In the genomic region with DNA sequence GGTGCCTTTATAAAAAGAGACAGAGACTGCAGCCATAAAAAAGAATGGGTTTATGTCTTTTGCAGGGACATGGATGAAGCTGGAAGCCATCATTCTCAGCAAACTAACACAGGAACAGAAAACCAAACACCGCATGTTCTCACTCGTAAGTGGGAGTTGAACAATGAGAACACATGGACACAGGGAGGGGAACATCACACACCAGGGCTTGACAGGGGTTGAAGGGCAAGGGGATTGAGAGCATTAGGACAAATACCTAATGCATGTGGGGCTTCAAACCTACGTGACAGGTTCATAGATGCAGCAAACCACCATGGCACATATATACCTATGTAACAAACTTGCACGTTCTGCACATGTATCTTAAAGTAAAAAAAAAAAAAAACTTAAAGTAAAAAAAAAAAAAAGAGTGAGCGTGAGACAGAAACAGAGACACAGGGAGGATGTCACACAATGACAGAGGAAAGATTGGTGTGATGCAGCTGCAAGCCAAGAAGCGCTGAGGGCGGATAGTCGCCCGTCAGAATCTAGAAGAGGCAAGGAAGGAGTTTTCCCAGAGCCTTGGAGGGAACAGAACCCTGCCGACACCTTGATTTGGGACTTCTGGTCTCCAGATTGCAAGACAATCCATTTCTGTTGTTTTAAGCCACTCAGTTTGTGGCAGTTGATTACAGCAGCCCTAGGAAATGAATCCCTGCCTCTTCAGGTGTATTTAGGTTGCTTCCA, we compare ENCODE assay signal across 24 cellular contexts. TPM values are rescaled to one million over a fixed set of nuclear protein-coding genes. Genes with fewer than 3 reads are reported as not detected.
A peak's percentile ranks its signal among the peaks of the same experiment; 100 is the strongest.
DNase-seq lines count a peak whose midpoint lies in the region; ATAC-seq, FAIRE-seq and TF ChIP-seq lines count a peak whose summit lies in the region.
"Had no signal": no experiment of that assay in that cellular context is flagged by ENCODE, and none has a peak within 500 bp of the region (broad histone marks: within the 10 kb centered on the region; RNA-seq: fewer than 3 reads in every experiment).

No MANE protein-coding gene starts in this region.

- peaks cover 66% of the 10 kb centered on the region for H3K4me1 Mint-ChIP-seq in activated CD4-positive, alpha-beta T cell treated with anti-CD3 and anti-CD28 coated beads for 36 hours
- H3K4me1 Mint-ChIP-seq in CD4-positive, alpha-beta T cell (ENCODE audit: low read depth) = peaks cover 51% of the 10 kb centered on the region
- H3K4me1 Mint-ChIP-seq in activated CD8-positive, alpha-beta T cell treated with anti-CD3 and anti-CD28 coated beads, Interleukin-2, amount 10 ng/mL, durations not matched to agents 7 days and 5 days (ENCODE audit: low read depth) = peaks cover 66% of the 10 kb centered on the region

- peak overlapping the region; percentile 30 for H3K4me3 Mint-ChIP-seq in activated CD4-positive, alpha-beta T cell treated with anti-CD3 and anti-CD28 coated beads for 36 hours
- H3K4me3 Mint-ChIP-seq in CD4-positive, alpha-beta T cell = peak overlapping the region; percentile 48
- no peak overlapping the region for H3K4me3 Mint-ChIP-seq in activated CD8-positive, alpha-beta T cell treated with anti-CD3 and anti-CD28 coated beads, Interleukin-2, amount 10 ng/mL, durations not matched to agents 7 days and 5 days
- H3K4me3 Mint-ChIP-seq: memory B cell, neural crest cell had no signal

- H2BK120ac ChIP-seq in mesendoderm (ENCODE audit: low read depth, low read length) = no peak overlapping the region

- WGBS in mesendoderm (ENCODE audit: extremely low coverage, insufficient coverage, low lambda C conversion rate) = no CpG with 5 or more reads among the region's 10 CpGs
- 86 to 91% (median 88%) methylated on average over 10 of the region's 10 CpGs for WGBS in small intestine, 3 donors

- H3K36me3 ChIP-seq in mesendoderm (ENCODE audit: control insufficient read depth, insufficient read depth, low read length) = no peaks in the 10 kb centered on the region
- H3K36me3 ChIP-seq in small intestine (ENCODE audit: control insufficient read depth in 2 of 2, insufficient read depth in 2 of 2, low read length in 2 of 2) = no peaks in the 10 kb centered on the region

- no peak overlapping the region for H4K5ac ChIP-seq in mesendoderm (ENCODE audit: low read length)

- no peak for FAIRE-seq in small intestine (lab: Jason Lieb, UNC)
- FAIRE-seq: colon had no signal

- H3K27ac ChIP-seq in CD4-positive, alpha-beta T cell (ENCODE audit: low read depth, low read length) = no peak overlapping the region
- H3K27ac ChIP-seq in mesendoderm (ENCODE audit: low read depth, low read length) = no peak overlapping the region
- no peak overlapping the region for H3K27ac ChIP-seq in small intestine (ENCODE audit: low read depth in 1 of 2, low read length in 1 of 2)
- H3K27ac ChIP-seq: BLaER1 treated with 17β-estradiol and CSF1 and Interleukin-3, amounts not matched to agents 10 nM and 100 nM; GM23248; hepatocyte; psoas muscle; SK-N-MC had no signal

- peaks cover 16% of the 10 kb centered on the region for H3K9me3 ChIP-seq in CD4-positive, alpha-beta T cell (ENCODE audit: control insufficient read depth, low read length)
- no peaks in the 10 kb centered on the region for H3K9me3 ChIP-seq in small intestine (ENCODE audit: control insufficient read depth, low read depth)
- H3K9me3 ChIP-seq: psoas muscle had no signal

- H3K18ac ChIP-seq in mesendoderm (ENCODE audit: low read length) = no peak overlapping the region

- H3K56ac ChIP-seq in mesendoderm (ENCODE audit: low read length) = peak overlapping the region; percentile 11

- peaks cover 28% of the 10 kb centered on the region for H3K36me3 Mint-ChIP-seq in activated CD4-positive, alpha-beta T cell treated with anti-CD3 and anti-CD28 coated beads for 36 hours (ENCODE audit: low read depth)
- peaks cover 21% of the 10 kb centered on the region for H3K36me3 Mint-ChIP-seq in CD4-positive, alpha-beta T cell (ENCODE audit: low read depth)
- H3K36me3 Mint-ChIP-seq in activated CD8-positive, alpha-beta T cell treated with anti-CD3 and anti-CD28 coated beads, Interleukin-2, amount 10 ng/mL, durations not matched to agents 7 days and 5 days (ENCODE audit: low read depth) = peaks cover 42% of the 10 kb centered on the region

- POLR2A ChIA-PET in activated CD4-positive, alpha-beta T cell treated with anti-CD3 and anti-CD28 coated beads for 36 hours (lab: Charles Lee) = no interaction called here
- POLR2A ChIA-PET in CD4-positive, alpha-beta T cell (lab: Charles Lee) = interaction anchor here (0.7 to 18.9 kb wide), 4 partner anchors 10 to 85 kb away, joined by 3 to 668 read pairs (median 8); a partner anchor contains a TSS
- POLR2A ChIA-PET in activated CD8-positive, alpha-beta T cell treated with anti-CD3 and anti-CD28 coated beads, Interleukin-2, amount 10 ng/mL, durations not matched to agents 7 days and 5 days (lab: Charles Lee) = interaction anchor here (0.6 to 5.0 kb wide), 11 partner anchors 10 to 400 kb away, joined by 3 to 58 read pairs (median 3); a partner anchor contains a TSS

- ATAC-seq in activated CD4-positive, alpha-beta T cell treated with anti-CD3 and anti-CD28 coated beads for 36 hours = no peak
- peak; percentile 18 for ATAC-seq in CD4-positive, alpha-beta T cell (ENCODE audit: poor library complexity)
- ATAC-seq in activated CD8-positive, alpha-beta T cell treated with anti-CD3 and anti-CD28 coated beads, Interleukin-2, amount 10 ng/mL, durations not matched to agents 7 days and 5 days = no peak
- no peak for ATAC-seq in HG03025 (IDR thresholded peaks at IDR 0.05; ENCODE audit: low FRiP score, unreplicated experiment)
- ATAC-seq: psoas muscle had no signal

- no peak overlapping the region for H3K4me3 ChIP-seq in mesendoderm (ENCODE audit: low read length)
- no peak overlapping the region for H3K4me3 ChIP-seq in small intestine (ENCODE audit: low read depth in 1 of 2, low read length in 2 of 2)
- H3K4me3 ChIP-seq: BLaER1 treated with 17β-estradiol and CSF1 and Interleukin-3, amounts not matched to agents 10 nM and 100 nM; GM23248; hepatocyte; psoas muscle; SK-N-MC had no signal

- CTCF ChIA-PET in activated CD4-positive, alpha-beta T cell treated with anti-CD3 and anti-CD28 coated beads for 36 hours (lab: Charles Lee) = interaction anchor here (0.6 to 20.3 kb wide), 6 partner anchors 9 to 170 kb away, joined by 3 to 403 read pairs (median 4); no protein-coding TSS in a partner anchor
- CTCF ChIA-PET in CD4-positive, alpha-beta T cell (lab: Charles Lee) = interaction anchor here (0.6 to 1.0 kb wide), 5 partner anchors 12 to 166 kb away, joined by 3 to 4 read pairs (median 3); no protein-coding TSS in a partner anchor
- CTCF ChIA-PET in activated CD8-positive, alpha-beta T cell treated with anti-CD3 and anti-CD28 coated beads, Interleukin-2, amount 10 ng/mL, durations not matched to agents 7 days and 5 days (lab: Charles Lee) = interaction anchor here (1.2 to 26.8 kb wide), 3 partner anchors 18 to 52 kb away, joined by 3 to 618 read pairs (median 10); a partner anchor contains a TSS

- intact Hi-C loops in activated CD4-positive, alpha-beta T cell treated with anti-CD3 and anti-CD28 coated beads for 36 hours (cut with DNase I, micrococcal nuclease) = no loop called here
- intact Hi-C loops in CD4-positive, alpha-beta T cell (cut with DNase I, micrococcal nuclease) = no loop called here

- no peak overlapping the region for H3K4me2 ChIP-seq in mesendoderm (ENCODE audit: low read length)
- H3K4me2 ChIP-seq: BLaER1 treated with 17β-estradiol and CSF1 and Interleukin-3, amounts not matched to agents 10 nM and 100 nM; hepatocyte had no signal

- no peak overlapping the region for H2BK5ac ChIP-seq in mesendoderm (ENCODE audit: low read length)

- peaks cover 1% of the 10 kb centered on the region for H3K4me1 ChIP-seq in mesendoderm (ENCODE audit: control insufficient read depth, low read depth, low read length)
- H3K4me1 ChIP-seq in small intestine (ENCODE audit: control insufficient read depth in 2 of 2, insufficient read depth in 1 of 2, low read depth in 1 of 2, low read length in 1 of 2) = no peaks in the 10 kb centered on the region

- no peaks in the 10 kb centered on the region for H3K79me1 ChIP-seq in mesendoderm (ENCODE audit: low read length)

- H3K27me3 ChIP-seq in CD4-positive, alpha-beta T cell (ENCODE audit: control insufficient read depth, insufficient read depth, low read length) = no peaks in the 10 kb centered on the region
- H3K27me3 ChIP-seq in mesendoderm (ENCODE audit: insufficient read depth, low read length, poor library complexity) (no peaks in the 10 kb centered on the region), small intestine (ENCODE audit: control insufficient read depth in 2 of 2, insufficient read depth in 2 of 2, low read length in 2 of 2) (peaks cover 0 to 2% of the 10 kb centered on the region in 2 donors)
- H3K27me3 ChIP-seq: BLaER1 treated with 17β-estradiol and CSF1 and Interleukin-3, amounts not matched to agents 10 nM and 100 nM; hepatocyte had no signal

- H2BK15ac ChIP-seq in mesendoderm (replicated peaks; ENCODE audit: low read depth) = no peak overlapping the region

- no peak for TF ChIP-seq CTCF in CD4-positive, alpha-beta T cell (IDR thresholded peaks at IDR 0.05)

- peak; percentile 55 for DNase-seq in activated CD4-positive, alpha-beta T cell treated with anti-CD3 and anti-CD28 coated beads for 36 hours
- no peak for DNase-seq in activated CD4-positive, alpha-beta T cell treated with anti-CD3 and anti-CD28 coated beads for 1 hour
- DNase-seq in CD4-positive, alpha-beta T cell = peak in 1 of 10 experiments; percentile 33
- DNase-seq in activated CD8-positive, alpha-beta T cell treated with anti-CD3 and anti-CD28 coated beads, Interleukin-2, amount 10 ng/mL, durations not matched to agents 7 days and 5 days = no peak
- DNase-seq in mesendoderm = no peak
- no peak for DNase-seq in small intestine
- DNase-seq in effector CD8-positive, alpha-beta T cell (lab: John Stamatoyannopoulos, UW) = no peak
- DNase-seq: 8988T, GM23248, NCI-H1417 treated with DMSO at 0.1 percent for 48 hours, NCI-H2171, NCI-H526 treated with DMSO at 0.1 percent for 48 hours, OCI-M1, psoas muscle, T1000 had no signal

- no peak overlapping the region for H3K23ac ChIP-seq in mesendoderm (ENCODE audit: low read length)

- H3K9me3 Mint-ChIP-seq in activated CD4-positive, alpha-beta T cell treated with anti-CD3 and anti-CD28 coated beads for 36 hours (ENCODE audit: low read depth) = peaks cover 20% of the 10 kb centered on the region
- H3K9me3 Mint-ChIP-seq in CD4-positive, alpha-beta T cell = peaks cover 13% of the 10 kb centered on the region
- peaks cover 28% of the 10 kb centered on the region for H3K9me3 Mint-ChIP-seq in activated CD8-positive, alpha-beta T cell treated with anti-CD3 and anti-CD28 coated beads, Interleukin-2, amount 10 ng/mL, durations not matched to agents 7 days and 5 days (ENCODE audit: insufficient read depth)

- no peak overlapping the region for H2AK5ac ChIP-seq in mesendoderm (ENCODE audit: low read length)

- H3K27me3 Mint-ChIP-seq in activated CD4-positive, alpha-beta T cell treated with anti-CD3 and anti-CD28 coated beads for 36 hours = no peaks in the 10 kb centered on the region
- peaks cover 5% of the 10 kb centered on the region for H3K27me3 Mint-ChIP-seq in CD4-positive, alpha-beta T cell
- H3K27me3 Mint-ChIP-seq in activated CD8-positive, alpha-beta T cell treated with anti-CD3 and anti-CD28 coated beads, Interleukin-2, amount 10 ng/mL, durations not matched to agents 7 days and 5 days (ENCODE audit: low read depth) = no peaks in the 10 kb centered on the region
- H3K27me3 Mint-ChIP-seq: memory B cell had no signal

- no peak overlapping the region for H3K9ac ChIP-seq in mesendoderm (ENCODE audit: low read length)
- H3K9ac ChIP-seq: BLaER1 treated with 17β-estradiol and CSF1 and Interleukin-3, amounts not matched to agents 10 nM and 100 nM; GM23248 had no signal

- H3K4ac ChIP-seq in mesendoderm (ENCODE audit: low read depth, low read length) = no peak overlapping the region

- H3K79me2 ChIP-seq in mesendoderm (ENCODE audit: control insufficient read depth, insufficient read depth, low read length) = no peaks in the 10 kb centered on the region
- H3K79me2 ChIP-seq: hepatocyte had no signal

- no peak overlapping the region for H4K8ac ChIP-seq in mesendoderm (ENCODE audit: low read depth, low read length)

- peak overlapping the region; percentile 87 for H3K27ac Mint-ChIP-seq in activated CD4-positive, alpha-beta T cell treated with anti-CD3 and anti-CD28 coated beads for 36 hours
- H3K27ac Mint-ChIP-seq in CD4-positive, alpha-beta T cell = peak overlapping the region; percentile 84
- peak overlapping the region; percentile 74 for H3K27ac Mint-ChIP-seq in activated CD8-positive, alpha-beta T cell treated with anti-CD3 and anti-CD28 coated beads, Interleukin-2, amount 10 ng/mL, durations not matched to agents 7 days and 5 days
- H3K27ac Mint-ChIP-seq: memory B cell had no signal

RNA-seq across cellular contexts. Expression of a gene that starts 27.4 kb away (rescaled TPM):
- total RNA-seq in activated CD4-positive, alpha-beta T cell treated with anti-CD3 and anti-CD28 coated beads for 36 hours = 10 to 100 TPM; 10.8 to 12.8 TPM
- total RNA-seq in CD4-positive, alpha-beta T cell = 1 to 10 TPM; 3.0 to 4.2 TPM
- 1 to 10 TPM; 8.4 to 9.0 TPM for total RNA-seq in activated CD8-positive, alpha-beta T cell treated with anti-CD3 and anti-CD28 coated beads, Interleukin-2, amount 10 ng/mL, durations not matched to agents 7 days and 5 days
- 5.7 TPM for polyA plus RNA-seq in mesendoderm (2013, experiment 1 of 2)
- polyA plus RNA-seq in mesendoderm (2013, experiment 2 of 2) = 4.9 TPM
- polyA plus RNA-seq in small intestine = 1 to 10 TPM in 1 of 3 donors, not detected in 2; 3.0 TPM
- total RNA-seq: fibroblast of villous mesenchyme, GM23248, hepatocyte, kidney epithelial cell, neural crest cell had no signal

RNA-seq across cellular contexts. Expression of a gene that starts 36.4 kb away (rescaled TPM):
- 100 to 1,000 TPM; 325 to 389 TPM for total RNA-seq in activated CD4-positive, alpha-beta T cell treated with anti-CD3 and anti-CD28 coated beads for 36 hours
- 100 to 1,000 TPM; 170 to 180 TPM for total RNA-seq in CD4-positive, alpha-beta T cell
- total RNA-seq in activated CD8-positive, alpha-beta T cell treated with anti-CD3 and anti-CD28 coated beads, Interleukin-2, amount 10 ng/mL, durations not matched to agents 7 days and 5 days = 100 to 1,000 TPM; 171 to 173 TPM
- polyA plus RNA-seq in mesendoderm (2013, experiment 1 of 2) = 3.8 TPM
- polyA plus RNA-seq in mesendoderm (2013, experiment 2 of 2) = 3.8 TPM
- 1 to 10 TPM in 1 of 3 donors, not detected in 2; 1.7 TPM for polyA plus RNA-seq in small intestine
- total RNA-seq: fibroblast of villous mesenchyme, GM23248, kidney epithelial cell had no signal
